In genomic region chr6:156720739-156721714, GRCh38 we compare ENCODE assay signal across 8 cellular contexts. TPM values are rescaled to one million over a fixed set of nuclear protein-coding genes. Genes with fewer than 3 reads are reported as not detected.
A peak's percentile ranks its signal among the peaks of the same experiment; 100 is the strongest.
DNase-seq lines count a peak whose midpoint lies in the region; ATAC-seq and TF ChIP-seq lines count a peak whose summit lies in the region.

No MANE protein-coding gene starts in this region.

- peak in 1 of 5 donors; percentile 1 for DNase-seq in CD4-positive, alpha-beta memory T cell
- DNase-seq in body of pancreas: peak; percentile 72 to 82 (median 76)
- DNase-seq in right lobe of liver: peak; percentile 58 to 83 (median 70)
- peak; percentile 72 for DNase-seq in upper lobe of right lung
- DNase-seq in 8988T: no peak
- DNase-seq in NCI-H748 treated with DMSO at 0.1 percent for 48 hours (lab: John Stamatoyannopoulos, UW): no peak

- peak overlapping the region; percentile 43 for H3K27ac ChIP-seq in CD4-positive, alpha-beta memory T cell (ENCODE audit: low read depth, low read length)
- H3K27ac ChIP-seq in body of pancreas (peak overlapping the region; percentile 92 to 97 (median 96)), right lobe of liver (peak overlapping the region; percentile 85 to 100 (median 99)), upper lobe of right lung (peak overlapping the region; percentile 88)

- TF ChIP-seq POLR2A in body of pancreas (IDR thresholded peaks at IDR 0.05) (peak in 2 of 3 donors; percentile 72 to 80), right lobe of liver (IDR thresholded peaks at IDR 0.05) (peak; percentile 57)

- no peaks in the 10 kb centered on the region for H3K36me3 ChIP-seq in CD4-positive, alpha-beta memory T cell (ENCODE audit: insufficient read depth, low read length)
- no peaks in the 10 kb centered on the region for H3K36me3 ChIP-seq in body of pancreas (replicated peaks in 1 of 2; ENCODE audit: insufficient read depth in 1 of 2, low read depth in 2 of 2)
- H3K36me3 ChIP-seq in right lobe of liver: no peaks in the 10 kb centered on the region
- H3K36me3 ChIP-seq in upper lobe of right lung: no peaks in the 10 kb centered on the region

- POLR2A ChIA-PET in CD4-positive, alpha-beta memory T cell (lab: Charles Lee; ENCODE audit: partially characterized antibody): interaction anchor here (0.8 to 3.8 kb wide), 5 partner anchors 35 to 1406 kb away, joined by 3 to 51 read pairs (median 6); partner anchors contain the start of gene ARID1B

- TF ChIP-seq CTCF in body of pancreas (IDR thresholded peaks at IDR 0.05): no peak
- no peak for TF ChIP-seq CTCF in right lobe of liver (IDR thresholded peaks at IDR 0.05)
- no peak for TF ChIP-seq CTCF in upper lobe of right lung (IDR thresholded peaks at IDR 0.05)

- CTCF ChIA-PET in CD4-positive, alpha-beta memory T cell (lab: Charles Lee; ENCODE audit: partially characterized antibody): interaction anchor here (0.5 to 1.4 kb wide), 4 partner anchors 11 to 153 kb away, joined by 3 to 5 read pairs (median 3); no protein-coding TSS in a partner anchor

- H3K27me3 ChIP-seq in CD4-positive, alpha-beta memory T cell (ENCODE audit: insufficient read depth, low read length): no peaks in the 10 kb centered on the region
- H3K27me3 ChIP-seq in body of pancreas (no peaks in the 10 kb centered on the region), right lobe of liver (no peaks in the 10 kb centered on the region), upper lobe of right lung (no peaks in the 10 kb centered on the region)

- ATAC-seq in GM19455 (IDR thresholded peaks at IDR 0.05; ENCODE audit: unreplicated experiment): peak; percentile 30
- ATAC-seq in HG03521 (IDR thresholded peaks at IDR 0.05; ENCODE audit: unreplicated experiment): peak; percentile 42
- ATAC-seq in body of pancreas: peak; percentile 53
- ATAC-seq in right lobe of liver: peak; percentile 56 to 65 (median 62)
- peak; percentile 65 for ATAC-seq in upper lobe of right lung

- H3K4me3 Mint-ChIP-seq in CD4-positive, alpha-beta memory T cell: peak overlapping the region in 7 of 8 donors; percentile 6 to 94 (median 79)

- peak overlapping the region; percentile 49 to 92 (median 81) for H3K27ac Mint-ChIP-seq in CD4-positive, alpha-beta memory T cell

- intact Hi-C loops in CD4-positive, alpha-beta memory T cell (cut with micrococcal nuclease): loop anchor here (1.0 to 2.0 kb wide), 2 partner anchors 34 to 56 kb away; partner anchors contain the start of gene ARID1B
- intact Hi-C loops in body of pancreas (cut with DNase I) (no loop called here), right lobe of liver (cut with DNase I) (no loop called here), upper lobe of right lung (cut with DNase I) (no loop called here)

- no peak overlapping the region for H3K4me3 ChIP-seq in CD4-positive, alpha-beta memory T cell (ENCODE audit: low read length in 2 of 2)
- H3K4me3 ChIP-seq in body of pancreas (no peak overlapping the region), right lobe of liver (no peak overlapping the region), upper lobe of right lung (peak overlapping the region; percentile 11)

- H3K36me3 Mint-ChIP-seq in CD4-positive, alpha-beta memory T cell: no peaks in the 10 kb centered on the region

- peaks cover 12 to 19% (median 17%) of the 10 kb centered on the region in 4 donors for H3K4me1 Mint-ChIP-seq in CD4-positive, alpha-beta memory T cell

- H3K9me3 Mint-ChIP-seq in CD4-positive, alpha-beta memory T cell: no peaks in the 10 kb centered on the region

- H3K4me1 ChIP-seq in CD4-positive, alpha-beta memory T cell (ENCODE audit: insufficient read depth, low read length): peaks cover 8% of the 10 kb centered on the region
- H3K4me1 ChIP-seq in body of pancreas (peaks cover 43% of the 10 kb centered on the region), right lobe of liver (peaks cover 0 to 25% (median 8%) of the 10 kb centered on the region in 4 donors), upper lobe of right lung (peaks cover 22% of the 10 kb centered on the region)

- no peaks in the 10 kb centered on the region for H3K27me3 Mint-ChIP-seq in CD4-positive, alpha-beta memory T cell

- H3K9me3 ChIP-seq in CD4-positive, alpha-beta memory T cell (ENCODE audit: control insufficient read depth in 1 of 2, low read length in 2 of 2): no peaks in the 10 kb centered on the region
- H3K9me3 ChIP-seq in body of pancreas: no peaks in the 10 kb centered on the region
- no peaks in the 10 kb centered on the region for H3K9me3 ChIP-seq in right lobe of liver
- no peaks in the 10 kb centered on the region for H3K9me3 ChIP-seq in upper lobe of right lung

- WGBS in body of pancreas, 2 donors: 13 to 18% methylated on average over 15 to 16 of the region's 16 CpGs
- WGBS in right lobe of liver (ENCODE audit: insufficient coverage, low coverage, low lambda C conversion rate, missing lambda C conversion rate): 24% methylated on average over 14 of the region's 16 CpGs

RNA-seq across cellular contexts. Expression of gene ARID1B, which starts 56.2 kb away (rescaled TPM):
- total RNA-seq in CD4-positive, alpha-beta memory T cell: 100 to 1,000 TPM; 118 to 131 TPM
- 10 to 100 TPM in 1 of 2 donors, 1 to 10 TPM in 1; 5.4 to 26.5 TPM for polyA plus RNA-seq in CD4-positive, alpha-beta memory T cell
- total RNA-seq in body of pancreas (10 to 100 TPM; 71.5 to 85.1 TPM), right lobe of liver (10 to 100 TPM; 23.2 to 35.3 (median 30.7) TPM), upper lobe of right lung (80.4 TPM)

Comparison
In these comparisons a context has a peak if more than half of its experiments do, and no peak if none do; other contexts are left out.
1. DNase-seq: peak in body of pancreas (4 of 4), right lobe of liver (3 of 3) and upper lobe of right lung (single experiment); none in 8988T (single experiment) and NCI-H748 treated with DMSO at 0.1 percent for 48 hours (single experiment).
2. H3K27ac ChIP-seq: peak in every context shown above with its lines; median percentile 99 in right lobe of liver; 96 in body of pancreas; 88 in upper lobe of right lung; 43 in CD4-positive, alpha-beta memory T cell.
3. Peak in every context shown above with its lines, with median percentiles within 50 percentile points of each other: ATAC-seq.